Comparison of ENCODE assay signal across 8 cellular contexts in genomic region chr17:38606646-38607611, GRCh38. TPM values are rescaled to one million over a fixed set of nuclear protein-coding genes. Genes with fewer than 3 reads are reported as not detected.
DNase-seq lines count a peak whose midpoint lies in the region; ATAC-seq and TF ChIP-seq lines count a peak whose summit lies in the region.

No MANE protein-coding gene starts in this region.

- ATAC-seq in DND-41 (ENCODE audit: insufficient read depth, low read depth) (no peak), GM19467 (IDR thresholded peaks at IDR 0.05; ENCODE audit: unreplicated experiment) (no peak), HG03025 (IDR thresholded peaks at IDR 0.05; ENCODE audit: low FRiP score, unreplicated experiment) (no peak)

- H3K4me2 ChIP-seq in DND-41 (ENCODE audit: insufficient read depth, low read length) (peak overlapping the region; percentile 85), OCI-LY1 (ENCODE audit: low read length) (peak overlapping the region; percentile 78)

- H2AFZ ChIP-seq in DND-41 (ENCODE audit: low read depth, low read length): peak overlapping the region; percentile 82; the same call in 1 of the 2 replicates
- H2AFZ ChIP-seq in OCI-LY1 (ENCODE audit: low read length): no peak overlapping the region

- H3K9me3 Mint-ChIP-seq in osteocyte (ENCODE audit: unreplicated experiment): no peaks in the 10 kb centered on the region

- TF ChIP-seq POLR2A in esophagus squamous epithelium (IDR thresholded peaks at IDR 0.05): no peak

- H3K9me2 ChIP-seq in OCI-LY1 (ENCODE audit: low read depth, low read length): no peaks in the 10 kb centered on the region

- no peaks in the 10 kb centered on the region for H3K79me2 ChIP-seq in DND-41 (ENCODE audit: insufficient read depth, low read length)
- no peaks in the 10 kb centered on the region for H3K79me2 ChIP-seq in OCI-LY1 (ENCODE audit: insufficient read depth, low read length)

- H3K36me3 ChIP-seq in DND-41 (ENCODE audit: insufficient read depth, low read length): no peaks in the 10 kb centered on the region
- H3K36me3 ChIP-seq in OCI-LY1 (ENCODE audit: insufficient read depth, low read length): no peaks in the 10 kb centered on the region
- H3K36me3 ChIP-seq in esophagus squamous epithelium: no peaks in the 10 kb centered on the region

- H3K4me3 ChIP-seq in DND-41 (ENCODE audit: low read depth in 1 of 2, low read length in 2 of 2): peak overlapping the region; percentile 32 to 63; a peak in 3 of 4 replicates
- H3K4me3 ChIP-seq in OCI-LY1 (ENCODE audit: low read depth, low read length, poor library complexity, severe bottlenecking): peak overlapping the region; percentile 73
- H3K4me3 ChIP-seq in esophagus squamous epithelium: peak overlapping the region; percentile 45 to 72 (median 60)

- H3K4me1 ChIP-seq in DND-41 (ENCODE audit: insufficient read depth, low read length) (peaks cover 18% of the 10 kb centered on the region), OCI-LY1 (ENCODE audit: insufficient read depth, low read length, severe bottlenecking) (peaks cover 9% of the 10 kb centered on the region), esophagus squamous epithelium (peaks cover 15 to 33% (median 19%) of the 10 kb centered on the region in 3 donors)

- no peak overlapping the region for H3K27ac Mint-ChIP-seq in osteocyte (ENCODE audit: unreplicated experiment)

- 11 to 27% methylated on average over 6 to 14 of the region's 30 CpGs for WGBS in esophagus squamous epithelium, 2 donors

- H3K9ac ChIP-seq in DND-41 (ENCODE audit: low read depth, low read length) (peak overlapping the region; percentile 71), OCI-LY1 (ENCODE audit: low read length) (no peak overlapping the region; the same call in 1 of the 2 replicates)

- H3K36me3 Mint-ChIP-seq in osteocyte (ENCODE audit: unreplicated experiment): no peaks in the 10 kb centered on the region

- H3K27me3 Mint-ChIP-seq in osteocyte (ENCODE audit: unreplicated experiment): peaks cover 63% of the 10 kb centered on the region

- peak overlapping the region; percentile 56 for H3K4me3 Mint-ChIP-seq in osteocyte (ENCODE audit: unreplicated experiment)

- H4K20me1 ChIP-seq in DND-41 (ENCODE audit: insufficient read depth, low read length): no peaks in the 10 kb centered on the region
- no peaks in the 10 kb centered on the region for H4K20me1 ChIP-seq in OCI-LY1 (ENCODE audit: insufficient read depth, low read length)

- no peaks in the 10 kb centered on the region for H3F3A ChIP-seq in OCI-LY1 (ENCODE audit: insufficient read depth, low read length)

- H3K27me3 ChIP-seq in DND-41 (ENCODE audit: insufficient read depth, low read length, poor library complexity) (peaks cover 22% of the 10 kb centered on the region), OCI-LY1 (ENCODE audit: insufficient read depth, low read length) (peaks cover 11% of the 10 kb centered on the region; the same call in 1 of the 2 replicates), esophagus squamous epithelium (peaks cover 10 to 100% (median 19%) of the 10 kb centered on the region in 4 donors)

- H3K9me3 ChIP-seq in DND-41 (ENCODE audit: insufficient read depth, low read length, severe bottlenecking) (no peaks in the 10 kb centered on the region), OCI-LY1 (ENCODE audit: low read length) (no peaks in the 10 kb centered on the region), esophagus squamous epithelium (peaks cover 0 to 5% (median 4%) of the 10 kb centered on the region in 3 donors)

- H3K27ac ChIP-seq in DND-41 (ENCODE audit: low read length): no peak overlapping the region
- H3K27ac ChIP-seq in OCI-LY1 (ENCODE audit: low read depth, low read length, poor library complexity, severe bottlenecking): no peak overlapping the region
- no peak overlapping the region for H3K27ac ChIP-seq in esophagus squamous epithelium

- TF ChIP-seq CTCF in DND-41 (IDR thresholded peaks at IDR 0.05; ENCODE audit: borderline replicate concordance, extremely low read depth, low read length, poor library complexity, severe bottlenecking) (no peak), OCI-LY1 (IDR thresholded peaks at IDR 0.05; ENCODE audit: low read length) (peak; percentile 4; the same call in 1 of the 2 replicates), esophagus squamous epithelium (IDR thresholded peaks at IDR 0.05) (no peak), osteocyte (IDR thresholded peaks at IDR 0.05) (peak; percentile 20)

- peaks cover 9% of the 10 kb centered on the region for H3K4me1 Mint-ChIP-seq in osteocyte (ENCODE audit: unreplicated experiment)

- DNase-seq in DND-41 (no peak), esophagus squamous epithelium (lab: John Stamatoyannopoulos, UW) (no peak), osteocyte (ENCODE audit: extremely low spot score, unreplicated experiment) (no peak), T-helper 9 cell (no peak), NCI-H524 treated with DMSO at 0.1 percent for 48 hours (lab: John Stamatoyannopoulos, UW) (no peak)

- intact Hi-C loops in esophagus squamous epithelium (cut with DNase I): no loop called here

RNA-seq across cellular contexts. Expression of gene SRCIN1, which starts 1.2 kb away (rescaled TPM):
- total RNA-seq in esophagus squamous epithelium (1 to 10 TPM in 3 of 4 donors, under 1 TPM in 1; 0.09 to 1.7 (median 1.3) TPM), osteocyte (0.05 TPM in 1 of 2 replicates, not detected in the other)

Comparison
In these comparisons a context has a peak if more than half of its experiments do, and no peak if none do; other contexts are left out.
1. CTCF ChIP-seq: peak in OCI-LY1 (single experiment) and osteocyte (single experiment); none in DND-41 (single experiment) and esophagus squamous epithelium (0 of 6).
2. Peak in every context shown above with its lines, with median percentiles within 50 percentile points of each other: H3K4me3 ChIP-seq.